In the genomic region with DNA sequence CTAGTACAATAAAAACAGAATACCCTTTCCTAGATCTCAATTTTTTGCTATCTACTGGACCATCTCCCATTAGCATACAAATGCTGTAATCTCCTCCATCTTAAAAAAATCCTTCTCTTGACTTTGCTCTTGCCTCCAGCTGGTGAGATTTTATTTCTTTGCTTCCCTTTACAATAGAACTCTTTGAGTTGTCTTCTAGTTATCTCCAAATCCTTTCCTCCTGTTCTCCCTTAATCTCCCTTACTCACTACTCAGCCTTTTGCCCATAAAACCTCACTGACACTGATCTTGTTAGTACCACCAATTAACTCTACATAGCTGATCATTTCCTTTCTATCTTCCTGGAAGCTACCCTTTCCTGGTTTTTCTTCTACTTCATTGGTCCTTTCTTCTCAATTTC, we compare ENCODE assay signal across 21 cellular contexts.
DNase-seq lines count a peak whose midpoint lies in the region; ATAC-seq, FAIRE-seq and TF ChIP-seq lines count a peak whose summit lies in the region.
"Had no signal": no experiment of that assay in that cellular context is flagged by ENCODE, and none has a peak within 500 bp of the region (broad histone marks: within the 10 kb centered on the region; RNA-seq: fewer than 3 reads in every experiment).

No MANE protein-coding gene starts in this region.

- H3K27ac Mint-ChIP-seq in central memory CD8-positive, alpha-beta T cell (ENCODE audit: low read depth), result peak overlapping the region; percentile 5
- H3K27ac Mint-ChIP-seq in CD4-positive, alpha-beta memory T cell, result no peak overlapping the region
- no peak overlapping the region for H3K27ac Mint-ChIP-seq in stimulated activated effector memory CD8-positive, alpha-beta T cell treated with anti-CD3 and anti-CD28 coated beads, Interleukin-12 subunit alpha, Interleukin-12 subunit beta, amount 100 ng/mL, for 72 hours
- H3K27ac Mint-ChIP-seq: IgD-negative memory B cell had no signal

- POLR2A ChIA-PET in CD4-positive, alpha-beta memory T cell (lab: Charles Lee; ENCODE audit: partially characterized antibody), result no interaction called here

- H3K9me3 ChIP-seq in smooth muscle cell (replicated peaks; ENCODE audit: low read depth) (no peaks in the 10 kb centered on the region), pancreas (no peaks in the 10 kb centered on the region)
- no peaks in the 10 kb centered on the region for H3K9me3 ChIP-seq in CD4-positive, alpha-beta memory T cell (ENCODE audit: control insufficient read depth in 1 of 2, low read length in 2 of 2)
- H3K9me3 ChIP-seq: HAP-1 had no signal

- FAIRE-seq in H54 (lab: Jason Lieb, UNC), result peak; percentile 48
- FAIRE-seq in pancreas (lab: Jason Lieb, UNC), result no peak
- FAIRE-seq: HTR-8/SVneo had no signal

- no peaks in the 10 kb centered on the region for H3K9me3 Mint-ChIP-seq in central memory CD8-positive, alpha-beta T cell
- H3K9me3 Mint-ChIP-seq in CD4-positive, alpha-beta memory T cell, result no peaks in the 10 kb centered on the region
- no peaks in the 10 kb centered on the region for H3K9me3 Mint-ChIP-seq in stimulated activated effector memory CD8-positive, alpha-beta T cell treated with anti-CD3 and anti-CD28 coated beads, Interleukin-12 subunit alpha, Interleukin-12 subunit beta, amount 100 ng/mL, for 72 hours
- H3K9me3 Mint-ChIP-seq: IgD-negative memory B cell had no signal

- peaks cover 17% of the 10 kb centered on the region for H3K79me2 ChIP-seq in smooth muscle cell (ENCODE audit: low read depth)

- peaks cover 18% of the 10 kb centered on the region for H3K36me3 Mint-ChIP-seq in central memory CD8-positive, alpha-beta T cell (ENCODE audit: insufficient read depth)
- H3K36me3 Mint-ChIP-seq in CD4-positive, alpha-beta memory T cell, result peaks cover 24 to 37% of the 10 kb centered on the region in 2 donors
- peaks cover 29% of the 10 kb centered on the region for H3K36me3 Mint-ChIP-seq in stimulated activated effector memory CD8-positive, alpha-beta T cell treated with anti-CD3 and anti-CD28 coated beads, Interleukin-12 subunit alpha, Interleukin-12 subunit beta, amount 100 ng/mL, for 72 hours
- H3K36me3 Mint-ChIP-seq: IgD-negative memory B cell had no signal

- no peak overlapping the region for H3K4me3 Mint-ChIP-seq in central memory CD8-positive, alpha-beta T cell
- H3K4me3 Mint-ChIP-seq in CD4-positive, alpha-beta memory T cell, result no peak overlapping the region
- H3K4me3 Mint-ChIP-seq in stimulated activated effector memory CD8-positive, alpha-beta T cell treated with anti-CD3 and anti-CD28 coated beads, Interleukin-12 subunit alpha, Interleukin-12 subunit beta, amount 100 ng/mL, for 72 hours, result no peak overlapping the region
- H3K4me3 Mint-ChIP-seq: IgD-negative memory B cell had no signal

- H3K4me2 ChIP-seq in smooth muscle cell, result no peak overlapping the region

- H3K4me3 ChIP-seq in smooth muscle cell (no peak overlapping the region), pancreas (no peak overlapping the region)
- H3K4me3 ChIP-seq in CD4-positive, alpha-beta memory T cell (ENCODE audit: low read length in 2 of 2), result no peak overlapping the region
- H3K4me3 ChIP-seq: HAP-1 had no signal

- no peak overlapping the region for H3K9ac ChIP-seq in smooth muscle cell (ENCODE audit: low read depth)

- ATAC-seq in central memory CD8-positive, alpha-beta T cell (replicated peaks; ENCODE audit: extremely low read depth, poor library complexity, severe bottlenecking), result no peak
- ATAC-seq in pancreas, result no peak
- ATAC-seq in stimulated activated effector memory CD8-positive, alpha-beta T cell treated with anti-CD3 and anti-CD28 coated beads, Interleukin-12 subunit alpha, Interleukin-12 subunit beta, amount 100 ng/mL, for 72 hours, result no peak
- ATAC-seq: Panc1 had no signal

- H2AFZ ChIP-seq in smooth muscle cell (ENCODE audit: low read depth), result no peak overlapping the region

- peaks cover 43% of the 10 kb centered on the region for H3K36me3 ChIP-seq in smooth muscle cell (ENCODE audit: low read depth)
- H3K36me3 ChIP-seq in pancreas, result peaks cover 0 to 38% (median 13%) of the 10 kb centered on the region in 3 donors
- no peaks in the 10 kb centered on the region for H3K36me3 ChIP-seq in CD4-positive, alpha-beta memory T cell (ENCODE audit: insufficient read depth, low read length)

- DNase-seq in H54 (ENCODE audit: insufficient read length, low spot score), result no peak
- peak; percentile 96 for DNase-seq in NCI-H82 treated with DMSO at 0.1 percent for 48 hours (lab: John Stamatoyannopoulos, UW; ENCODE audit: unreplicated experiment)
- no peak for DNase-seq in central memory CD8-positive, alpha-beta T cell (ENCODE audit: low spot score in 2 of 2)
- no peak for DNase-seq in smooth muscle cell (lab: John Stamatoyannopoulos, UW; ENCODE audit: unreplicated experiment)
- no peak for DNase-seq in pancreas
- DNase-seq in CD4-positive, alpha-beta memory T cell, result no peak
- DNase-seq in stimulated activated effector memory CD8-positive, alpha-beta T cell treated with anti-CD3 and anti-CD28 coated beads, Interleukin-12 subunit alpha, Interleukin-12 subunit beta, amount 100 ng/mL, for 72 hours (ENCODE audit: low spot score in 2 of 2), result no peak
- DNase-seq: AML-193, DMS 273 treated with DMSO at 0.1 percent for 48 hours, DND-41, Kasumi-1, NCI-H1105, NCI-H1694, NCI-H2081 treated with DMSO at 0.1 percent for 48 hours, NCI-H446 treated with DMSO at 0.1 percent for 48 hours, T-helper 1 cell had no signal

- H3K4me1 ChIP-seq in smooth muscle cell (ENCODE audit: low read depth), result peaks cover 5% of the 10 kb centered on the region
- no peaks in the 10 kb centered on the region for H3K4me1 ChIP-seq in pancreas
- no peaks in the 10 kb centered on the region for H3K4me1 ChIP-seq in CD4-positive, alpha-beta memory T cell (ENCODE audit: insufficient read depth, low read length)

- H3K27ac ChIP-seq in smooth muscle cell (ENCODE audit: low read depth) (peak overlapping the region; percentile 3), pancreas (no peak overlapping the region)
- no peak overlapping the region for H3K27ac ChIP-seq in CD4-positive, alpha-beta memory T cell (ENCODE audit: low read depth, low read length)
- H3K27ac ChIP-seq: C4-2B had no signal

- intact Hi-C loops in pancreas (cut with DNase I), result no loop called here
- intact Hi-C loops in CD4-positive, alpha-beta memory T cell (cut with micrococcal nuclease), result no loop called here

- no peaks in the 10 kb centered on the region for H3K4me1 Mint-ChIP-seq in central memory CD8-positive, alpha-beta T cell
- H3K4me1 Mint-ChIP-seq in CD4-positive, alpha-beta memory T cell, result no peaks in the 10 kb centered on the region
- no peaks in the 10 kb centered on the region for H3K4me1 Mint-ChIP-seq in stimulated activated effector memory CD8-positive, alpha-beta T cell treated with anti-CD3 and anti-CD28 coated beads, Interleukin-12 subunit alpha, Interleukin-12 subunit beta, amount 100 ng/mL, for 72 hours
- H3K4me1 Mint-ChIP-seq: IgD-negative memory B cell had no signal

- no peaks in the 10 kb centered on the region for H3K27me3 Mint-ChIP-seq in central memory CD8-positive, alpha-beta T cell
- H3K27me3 Mint-ChIP-seq in CD4-positive, alpha-beta memory T cell, result no peaks in the 10 kb centered on the region

- TF ChIP-seq CTCF in smooth muscle cell (IDR thresholded peaks at IDR 0.05; ENCODE audit: borderline replicate concordance, insufficient read depth, poor library complexity, severe bottlenecking) (no peak), pancreas (IDR thresholded peaks at IDR 0.05) (no peak)

- peaks cover 1% of the 10 kb centered on the region for H3F3A ChIP-seq in smooth muscle cell (ENCODE audit: low read depth)

- CTCF ChIA-PET in CD4-positive, alpha-beta memory T cell (lab: Charles Lee; ENCODE audit: partially characterized antibody), result no interaction called here

- peaks cover 4% of the 10 kb centered on the region for H4K20me1 ChIP-seq in smooth muscle cell (ENCODE audit: low read depth)

- H3K27me3 ChIP-seq in smooth muscle cell (ENCODE audit: low read depth) (no peaks in the 10 kb centered on the region), pancreas (no peaks in the 10 kb centered on the region)
- no peaks in the 10 kb centered on the region for H3K27me3 ChIP-seq in CD4-positive, alpha-beta memory T cell (ENCODE audit: insufficient read depth, low read length)

- no peak for TF ChIP-seq POLR2A in H54 (IDR thresholded peaks at IDR 0.05; ENCODE audit: low read depth, low read length)
